ENCODE assay signal across 27 cellular contexts in genomic region chr1:185096531-185096930, GRCh38. TPM values are rescaled to one million over a fixed set of nuclear protein-coding genes. Genes with fewer than 3 reads are reported as not detected.
A peak's percentile ranks its signal among the peaks of the same experiment; 100 is the strongest.
DNase-seq lines count a peak whose midpoint lies in the region; ATAC-seq and TF ChIP-seq lines count a peak whose summit lies in the region.
"Had no signal": no experiment of that assay in that cellular context is flagged by ENCODE, and none has a peak within 500 bp of the region (broad histone marks: within the 10 kb centered on the region; RNA-seq: fewer than 3 reads in every experiment).

No MANE protein-coding gene starts in this region.

- ATAC-seq in PC-3 (peak; percentile 64), psoas muscle (no peak)
- ATAC-seq: naive thymus-derived CD4-positive, alpha-beta T cell had no signal

- H3K27ac ChIP-seq in PC-3 (ENCODE audit: low read length) (no peak overlapping the region), mammary epithelial cell (ENCODE audit: insufficient read depth, low read depth, low read length) (peak overlapping the region; percentile 65), adrenal gland (no peak overlapping the region), psoas muscle (no peak overlapping the region)
- H3K27ac ChIP-seq: BLaER1, colonic mucosa, HL-60, PC-9, sigmoid colon, tibial artery had no signal

- dilution Hi-C loops in mammary epithelial cell (cut with HindIII; ENCODE audit: low sequenced_read_pairs) = no loop called here

- BruUV-seq in PC-3 (replicated peaks; lab: Mats Ljungman, UMichigan) (no TSS peak), mammary epithelial cell (replicated peaks; lab: Mats Ljungman, UMichigan) (no TSS peak)

- peaks cover 12 to 61% (median 28%) of the 10 kb centered on the region in 3 donors for H3K36me3 Mint-ChIP-seq in immature natural killer cell

- H3K27ac Mint-ChIP-seq in immature natural killer cell = peak overlapping the region in 1 of 6 donors; percentile 12
- H3K27ac Mint-ChIP-seq: activated naive CD4-positive, alpha-beta T cell treated with anti-CD3 and anti-CD28 coated beads, Interleukin-2, amount 10 ng/mL, durations not matched to agents 7 days and 5 days; progenitor cell of endocrine pancreas had no signal

- H2AFZ ChIP-seq in PC-3 (ENCODE audit: low read length) = no peak overlapping the region
- peak overlapping the region; percentile 26 for H2AFZ ChIP-seq in mammary epithelial cell (ENCODE audit: low read depth, low read length)
- H2AFZ ChIP-seq: PC-9 had no signal

- peaks cover 0 to 2% (median 0%) of the 10 kb centered on the region in 3 donors for H3K27me3 Mint-ChIP-seq in immature natural killer cell (ENCODE audit: low read depth in 3 of 3)
- H3K27me3 Mint-ChIP-seq: activated naive CD4-positive, alpha-beta T cell treated with anti-CD3 and anti-CD28 coated beads, Interleukin-2, amount 10 ng/mL, durations not matched to agents 7 days and 5 days; naive thymus-derived CD4-positive, alpha-beta T cell; progenitor cell of endocrine pancreas had no signal

- H3K36me3 ChIP-seq in PC-3 (ENCODE audit: low read depth, low read length) (0 out of 2 replicates have a peak, but pooled peaks cover 2% of the 10 kb centered on the region), mammary epithelial cell (ENCODE audit: insufficient read depth, low read length) (peaks cover 2% of the 10 kb centered on the region), adrenal gland (replicated peaks in 1 of 2) (no peaks in the 10 kb centered on the region), psoas muscle (ENCODE audit: insufficient read depth in 1 of 2, low read depth in 1 of 2) (peaks cover 0 to 68% of the 10 kb centered on the region in 2 donors)
- H3K36me3 ChIP-seq: colonic mucosa had no signal

- TF ChIP-seq POLR2A in adrenal gland (IDR thresholded peaks at IDR 0.05) = no peak

- CTCF ChIA-PET in PC-3 (lab: Charles Lee) (no interaction called here), mammary epithelial cell (lab: Charles Lee; ENCODE audit: low non-redundant PET) (no interaction called here)

- H3K4me3 Mint-ChIP-seq in immature natural killer cell = no peak overlapping the region
- H3K4me3 Mint-ChIP-seq: activated naive CD4-positive, alpha-beta T cell treated with anti-CD3 and anti-CD28 coated beads, Interleukin-2, amount 10 ng/mL, durations not matched to agents 7 days and 5 days; naive thymus-derived CD4-positive, alpha-beta T cell had no signal

- 50% methylated on average over 2 of the region's 2 CpGs for WGBS in mammary epithelial cell (ENCODE audit: low coverage, missing lambda C conversion rate)
- WGBS in adrenal gland, 4 donors = 74 to 91% (median 85%) methylated on average over 2 of the region's 2 CpGs
- 79 to 91% (median 79%) methylated on average over 2 of the region's 2 CpGs for WGBS in psoas muscle, 3 donors

- H3F3A ChIP-seq in PC-3 (ENCODE audit: low read length, unreplicated experiment) = no peaks in the 10 kb centered on the region

- TF ChIP-seq CTCF in PC-3 (conservative IDR thresholded peaks at IDR 0.05; ENCODE audit: low read depth, low read length) (no peak), mammary epithelial cell (conservative IDR thresholded peaks at IDR 0.05 in 1 of 2, IDR thresholded peaks at IDR 0.05 in 1 of 2; ENCODE audit: extremely low read depth in 1 of 2, insufficient read depth in 1 of 2, low read depth in 1 of 2, low read length in 2 of 2) (no peak), fibroblast of mammary gland (conservative IDR thresholded peaks at IDR 0.05; ENCODE audit: control insufficient read depth, insufficient read depth, low read depth, low read length) (no peak), adrenal gland (IDR thresholded peaks at IDR 0.05) (no peak), psoas muscle (IDR thresholded peaks at IDR 0.05) (no peak)

- no peak overlapping the region for H3K4me2 ChIP-seq in PC-3 (ENCODE audit: low read length)
- H3K4me2 ChIP-seq in mammary epithelial cell (ENCODE audit: insufficient read depth, low read depth, low read length) = peak overlapping the region; percentile 56
- H3K4me2 ChIP-seq: BLaER1, PC-9 had no signal

- H4K20me1 ChIP-seq in PC-3 (ENCODE audit: low read length) (no peaks in the 10 kb centered on the region), mammary epithelial cell (ENCODE audit: insufficient read depth, low read length) (no peaks in the 10 kb centered on the region)
- H4K20me1 ChIP-seq: BLaER1 had no signal

- intact Hi-C loops in PC-3 (cut with micrococcal nuclease) = no loop called here
- intact Hi-C loops in mammary epithelial cell (cut with micrococcal nuclease) = no loop called here
- intact Hi-C loops in adrenal gland (cut with DNase I) = no loop called here
- intact Hi-C loops in psoas muscle (cut with DNase I) = no loop called here

- no peaks in the 10 kb centered on the region for H3K4me1 Mint-ChIP-seq in immature natural killer cell
- H3K4me1 Mint-ChIP-seq: activated naive CD4-positive, alpha-beta T cell treated with anti-CD3 and anti-CD28 coated beads, Interleukin-2, amount 10 ng/mL, durations not matched to agents 7 days and 5 days had no signal

- no peak overlapping the region for H3K9ac ChIP-seq in PC-3 (ENCODE audit: low read length)
- no peak overlapping the region for H3K9ac ChIP-seq in mammary epithelial cell (ENCODE audit: insufficient read depth, low read length)
- H3K9ac ChIP-seq: BLaER1 had no signal

- H3K4me1 ChIP-seq in PC-3 (ENCODE audit: insufficient read depth, low read length) = peaks cover 11% of the 10 kb centered on the region; the same call in 1 of the 2 replicates
- peaks cover 16% of the 10 kb centered on the region for H3K4me1 ChIP-seq in mammary epithelial cell (ENCODE audit: insufficient read depth, low read length)
- H3K4me1 ChIP-seq in adrenal gland (replicated peaks in 1 of 2) = no peaks in the 10 kb centered on the region
- H3K4me1 ChIP-seq in psoas muscle = no peaks in the 10 kb centered on the region
- H3K4me1 ChIP-seq: BLaER1, colonic mucosa, heart left ventricle, tibial artery had no signal

- H3K9me2 ChIP-seq in PC-3 (replicated peaks; ENCODE audit: low read length) = no peaks in the 10 kb centered on the region

- H3K9me3 Mint-ChIP-seq in immature natural killer cell = no peaks in the 10 kb centered on the region
- H3K9me3 Mint-ChIP-seq: activated naive CD4-positive, alpha-beta T cell treated with anti-CD3 and anti-CD28 coated beads, Interleukin-2, amount 10 ng/mL, durations not matched to agents 7 days and 5 days; naive thymus-derived CD4-positive, alpha-beta T cell had no signal

- peak; percentile 41 for DNase-seq in PC-3
- DNase-seq in mammary epithelial cell = peak; percentile 80
- peak; percentile 33 for DNase-seq in fibroblast of mammary gland (ENCODE audit: low read depth)
- DNase-seq in pulmonary artery endothelial cell (ENCODE audit: low read depth, low spot score) = peak; percentile 7
- DNase-seq in adrenal gland = no peak
- no peak for DNase-seq in immature natural killer cell
- no peak for DNase-seq in psoas muscle
- DNase-seq: activated CD4-positive, alpha-beta T cell treated with anti-CD3 and anti-CD28 coated beads, Interleukin-2, amount 50 U/mL, for 48 hours; activated CD4-positive, CD25-positive, alpha-beta regulatory T cell treated with anti-CD3 and anti-CD28 coated beads, Interleukin-2, amount 50 U/mL, for 72 hours; activated CD8-positive, alpha-beta memory T cell treated with anti-CD3 and anti-CD28 coated beads, Interleukin-2, amount 50 U/mL, for 4 hours; activated naive CD4-positive, alpha-beta T cell treated with anti-CD3 and anti-CD28 coated beads, Interleukin-2, amount 10 ng/mL, durations not matched to agents 7 days and 5 days; colonic mucosa; DMS153; H7; heart left ventricle; naive thymus-derived CD4-positive, alpha-beta T cell; NCI-H2029 treated with DMSO at 0.1 percent for 48 hours; NCI-H526 treated with DMSO at 0.1 percent for 48 hours; PC-9; Right ventricle myocardium superior; sigmoid colon; stimulated activated CD4-positive, alpha-beta T cell treated with anti-CD3 and anti-CD28 coated beads, Interleukin-4, amount 100 ng/mL, for 1 hour; T-helper 2 cell; tibial artery had no signal

- H3K4me3 ChIP-seq in PC-3 (ENCODE audit: low read length) (no peak overlapping the region), mammary epithelial cell (replicated peaks in 1 of 3; ENCODE audit: insufficient read depth in 1 of 3, low read depth in 2 of 3, low read length in 3 of 3) (no peak overlapping the region), fibroblast of mammary gland (ENCODE audit: control insufficient read depth, low read depth, low read length) (no peak overlapping the region), adrenal gland (no peak overlapping the region), psoas muscle (no peak overlapping the region)
- H3K4me3 ChIP-seq: BLaER1, colonic mucosa, heart left ventricle, PC-9, sigmoid colon, tibial artery had no signal

- POLR2A ChIA-PET in PC-3 (lab: Charles Lee; ENCODE audit: unreplicated experiment) = no interaction called here

- H3K79me2 ChIP-seq in PC-3 (ENCODE audit: low read length) (no peaks in the 10 kb centered on the region), mammary epithelial cell (ENCODE audit: insufficient read depth, low read length) (peaks cover 3% of the 10 kb centered on the region)

- in situ Hi-C loops in mammary epithelial cell (cut with MboI; ENCODE audit: low sequenced_read_pairs in 2 of 2) = no loop called here

- no peaks in the 10 kb centered on the region for H3K27me3 ChIP-seq in PC-3 (ENCODE audit: low read length)
- no peaks in the 10 kb centered on the region for H3K27me3 ChIP-seq in mammary epithelial cell (ENCODE audit: insufficient read depth, low read length)
- no peaks in the 10 kb centered on the region for H3K27me3 ChIP-seq in adrenal gland
- no peaks in the 10 kb centered on the region for H3K27me3 ChIP-seq in psoas muscle (ENCODE audit: insufficient read depth in 3 of 3, low read length in 2 of 3)
- H3K27me3 ChIP-seq: BLaER1, colonic mucosa, heart left ventricle, sigmoid colon, tibial artery had no signal

- H3K9me3 ChIP-seq in PC-3 (ENCODE audit: low read length) (no peaks in the 10 kb centered on the region), mammary epithelial cell (replicated peaks; ENCODE audit: insufficient read depth, low read length) (no peaks in the 10 kb centered on the region), adrenal gland (replicated peaks in 1 of 3) (no peaks in the 10 kb centered on the region), psoas muscle (no peaks in the 10 kb centered on the region)
- H3K9me3 ChIP-seq: BLaER1, colonic mucosa, heart left ventricle, sigmoid colon, tibial artery had no signal

RNA-seq across cellular contexts. Expression of gene RNF2, which starts 51.2 kb away (rescaled TPM):
- 9.8 and 13.6 TPM in 2 replicates for total RNA-seq in PC-3 (2014; rRNA removed)
- 10 to 100 TPM; 25.5 to 29.3 TPM for total RNA-seq in mammary epithelial cell
- 28.1 TPM for polyA plus RNA-seq in mammary epithelial cell
- polyA minus RNA-seq in mammary epithelial cell = 33.6 TPM
- 21.5 and 39.6 TPM in 2 replicates for total RNA-seq in pulmonary artery endothelial cell
- total RNA-seq in adrenal gland = 10 to 100 TPM in 7 of 8 donors, 1 to 10 TPM in 1; 9.4 to 23.5 (median 18.0) TPM
- 10 to 100 TPM in 1 of 3 donors, 1 to 10 TPM in 2; 3.5 to 31.3 (median 3.5) TPM for polyA plus RNA-seq in adrenal gland
- polyA plus RNA-seq in immature natural killer cell = 10 to 100 TPM; 19.1 to 27.6 (median 25.1) TPM
- 10 to 100 TPM in 3 of 4 donors, 1 to 10 TPM in 1; 8.1 to 15.3 (median 11.1) TPM for total RNA-seq in psoas muscle
- 1 to 10 TPM; 5.0 to 8.2 (median 5.6) TPM for polyA plus RNA-seq in psoas muscle

Comparison
In these comparisons a context has a peak if more than half of its experiments do, and no peak if none do; other contexts are left out.
1. DNase-seq: peak in PC-3 (single experiment), mammary epithelial cell (single experiment), fibroblast of mammary gland (single experiment) and pulmonary artery endothelial cell (single experiment); none in adrenal gland (0 of 7), immature natural killer cell (0 of 3) and psoas muscle (0 of 2).